13 cellular contexts compared by ENCODE assay signal in the genomic region with DNA sequence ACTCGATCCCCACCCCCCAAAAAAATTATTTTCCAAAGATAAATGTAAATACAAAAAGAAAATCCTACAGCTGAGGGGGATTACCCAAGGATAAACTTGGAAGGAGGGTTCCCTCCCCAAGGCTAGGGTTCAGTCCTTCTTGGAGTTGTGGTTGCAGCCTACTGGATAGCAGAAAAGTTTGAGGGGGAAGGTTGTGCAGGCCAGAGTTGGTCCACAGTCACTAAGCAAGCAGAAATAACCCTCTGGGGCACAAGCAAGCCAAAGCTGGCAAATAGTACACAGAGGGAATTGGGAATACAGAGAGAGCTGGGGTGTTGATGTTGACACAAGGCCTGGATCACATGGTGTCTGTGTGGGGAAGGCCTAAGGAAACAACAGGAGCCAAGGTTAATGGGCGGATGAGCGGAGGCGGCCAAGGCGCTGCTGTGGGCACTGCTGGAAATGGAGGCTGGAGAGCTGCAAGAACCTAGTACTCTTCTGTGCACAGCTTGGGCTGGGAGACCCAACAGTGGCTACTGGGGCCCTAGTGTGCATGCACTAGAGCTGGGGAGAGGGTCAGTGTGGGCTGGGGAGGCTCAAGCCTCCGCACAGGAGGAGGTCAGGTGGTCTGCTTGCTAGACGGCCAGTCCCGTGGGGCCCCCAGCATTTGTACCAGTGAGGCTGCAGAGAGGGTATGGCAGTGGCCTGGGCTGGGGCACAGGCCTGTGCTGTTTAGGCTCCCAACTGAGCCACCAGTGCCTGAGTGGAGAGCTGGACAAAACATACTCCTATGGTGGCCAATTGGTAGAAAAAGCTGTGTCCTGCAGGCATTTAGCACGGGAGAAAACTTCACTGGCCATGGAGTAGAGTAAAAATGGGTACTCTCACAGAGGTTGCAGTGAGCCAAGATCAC. TPM values are rescaled to one million over a fixed set of nuclear protein-coding genes. Genes with fewer than 3 reads are reported as not detected.
DNase-seq lines count a peak whose midpoint lies in the region; ATAC-seq, FAIRE-seq and TF ChIP-seq lines count a peak whose summit lies in the region.
"Had no signal": no experiment of that assay in that cellular context is flagged by ENCODE, and none has a peak within 500 bp of the region (broad histone marks: within the 10 kb centered on the region; RNA-seq: fewer than 3 reads in every experiment).

No MANE protein-coding gene starts in this region.

- no peak overlapping the region for H2BK5ac ChIP-seq in H1 (ENCODE audit: low read depth, low read length)

- H3K4me3 ChIP-seq in right atrium auricular region (no peak overlapping the region), H1 (ENCODE audit: extremely low read depth in 1 of 4, insufficient read depth in 2 of 4, low read depth in 3 of 4, low read length in 4 of 4) (no peak overlapping the region), right lobe of liver (no peak overlapping the region), stomach (no peak overlapping the region)
- H3K4me3 ChIP-seq: BLaER1 treated with 17β-estradiol and CSF1 and Interleukin-3, amounts not matched to agents 10 nM and 100 nM; GM23248 had no signal

- CTCF ChIA-PET in H1 (lab: Charles Lee; ENCODE audit: partially characterized antibody) = interaction anchor here (0.6 to 2.4 kb wide), 14 partner anchors 8 to 235 kb away, joined by 3 to 13 read pairs (median 5); no protein-coding TSS in a partner anchor

- peak overlapping the region; percentile 71; the same call in 1 of the 2 replicates for H4K8ac ChIP-seq in H1 (ENCODE audit: extremely low read depth, insufficient read depth, low read length)

- TF ChIP-seq POLR2A in H1 (IDR thresholded peaks at IDR 0.05; ENCODE audit: control extremely low read depth in 1 of 2, low read depth in 2 of 2, low read length in 2 of 2) (no peak), right lobe of liver (IDR thresholded peaks at IDR 0.05) (no peak), stomach (IDR thresholded peaks at IDR 0.05) (no peak)

- TF ChIP-seq CTCF in right atrium auricular region (IDR thresholded peaks at IDR 0.05) (no peak), H1 (IDR thresholded peaks at IDR 0.05; ENCODE audit: control extremely low read depth in 1 of 3, insufficient read depth in 1 of 3, low read depth in 1 of 3, low read length in 3 of 3) (no peak), right lobe of liver (IDR thresholded peaks at IDR 0.05) (no peak), stomach (IDR thresholded peaks at IDR 0.05) (no peak)

- TF ChIP-seq EP300 in H1 (IDR thresholded peaks at IDR 0.05; ENCODE audit: borderline replicate concordance in 1 of 2, low read depth in 2 of 2, low read length in 2 of 2) = no peak
- no peak for TF ChIP-seq EP300 in stomach (IDR thresholded peaks at IDR 0.05)

- intact Hi-C loops in Right ventricle myocardium inferior (cut with DNase I) (loop anchor here (10.0 kb wide), 1 partner anchor 371 kb away; a partner anchor contains a TSS), right lobe of liver (cut with DNase I) (no loop called here), stomach (cut with DNase I; ENCODE audit: low total_unique reads) (no loop called here)

- H3K9me3 ChIP-seq in right atrium auricular region (no peaks in the 10 kb centered on the region), H1 (ENCODE audit: insufficient read depth in 2 of 2, low read depth in 1 of 2, low read length in 1 of 2) (no peaks in the 10 kb centered on the region; a peak in 1 of 4 replicates), right lobe of liver (no peaks in the 10 kb centered on the region), stomach (peaks cover 0 to 7% (median 4%) of the 10 kb centered on the region in 4 donors)

- H2BK120ac ChIP-seq in H1 (replicated peaks; ENCODE audit: low read depth, low read length) = no peak overlapping the region

- no peak overlapping the region for H3K23ac ChIP-seq in H1 (ENCODE audit: insufficient read length)

- 0 out of 2 replicates have a peak overlapping the region, but pooled peaks have one; percentile 9 for H2AK5ac ChIP-seq in H1 (ENCODE audit: low read depth, low read length)

- H4K91ac ChIP-seq in H1 (replicated peaks; ENCODE audit: insufficient read length, low read length) = no peak overlapping the region

- no peak overlapping the region for H3K56ac ChIP-seq in H1 (replicated peaks; ENCODE audit: insufficient read length, low read depth, low read length)

- H3K4ac ChIP-seq in H1 (replicated peaks; ENCODE audit: insufficient read length, low read depth, low read length) = no peak overlapping the region

- H3K9ac ChIP-seq in H1 (replicated peaks in 1 of 4; ENCODE audit: extremely low read depth in 1 of 4, low read depth in 3 of 4, low read length in 3 of 4) = no peak overlapping the region
- H3K9ac ChIP-seq: BLaER1 treated with 17β-estradiol and CSF1 and Interleukin-3, amounts not matched to agents 10 nM and 100 nM; GM23248 had no signal

- H2AFZ ChIP-seq in H1 (ENCODE audit: low read length) = no peak overlapping the region
- H2AFZ ChIP-seq: GM23248 had no signal

- H3K27ac ChIP-seq in right atrium auricular region (no peak overlapping the region), H1 (ENCODE audit: low read depth, low read length) (no peak overlapping the region), right lobe of liver (peak overlapping the region in 2 of 3 donors; percentile 58 to 62), stomach (peak overlapping the region in 3 of 5 donors; percentile 5 to 31 (median 21))
- H3K27ac ChIP-seq: 22Rv1; BLaER1 treated with 17β-estradiol and CSF1 and Interleukin-3, amounts not matched to agents 10 nM and 100 nM; GM23248 had no signal

- H4K20me1 ChIP-seq in H1 (replicated peaks in 1 of 2; ENCODE audit: control insufficient read depth in 1 of 2, insufficient read depth in 2 of 2, low read length in 2 of 2) = no peaks in the 10 kb centered on the region
- H4K20me1 ChIP-seq: BLaER1 treated with 17β-estradiol and CSF1 and Interleukin-3, amounts not matched to agents 10 nM and 100 nM had no signal

- no peak overlapping the region for H3K18ac ChIP-seq in H1 (ENCODE audit: extremely low read depth, low read length)

- H3K14ac ChIP-seq in H1 (ENCODE audit: insufficient read length) = no peak overlapping the region

- H3K4me1 ChIP-seq in right atrium auricular region (no peaks in the 10 kb centered on the region), H1 (replicated peaks in 1 of 4; ENCODE audit: control insufficient read depth in 3 of 4, insufficient read depth in 4 of 4, low read length in 3 of 4) (no peaks in the 10 kb centered on the region), right lobe of liver (peaks cover 0 to 16% (median 5%) of the 10 kb centered on the region in 4 donors), stomach (peaks cover 0 to 11% (median 6%) of the 10 kb centered on the region in 4 donors)

- no peaks in the 10 kb centered on the region for H3K27me3 ChIP-seq in right atrium auricular region
- H3K27me3 ChIP-seq in H1 (replicated peaks in 1 of 4; ENCODE audit: control insufficient read depth in 3 of 4, extremely low read depth in 1 of 4, insufficient read depth in 3 of 4, low read length in 3 of 4) = no peaks in the 10 kb centered on the region; a peak in 1 of 7 replicates
- H3K27me3 ChIP-seq in right lobe of liver = no peaks in the 10 kb centered on the region
- H3K27me3 ChIP-seq in stomach = no peaks in the 10 kb centered on the region
- H3K27me3 ChIP-seq: BLaER1 treated with 17β-estradiol and CSF1 and Interleukin-3, amounts not matched to agents 10 nM and 100 nM had no signal

- WGBS in H1 (ENCODE audit: extremely low coverage in 1 of 2, insufficient coverage in 1 of 2, insufficient read length in 1 of 2, insufficient replicate concordance in 2 of 2, low coverage in 1 of 2, low lambda C conversion rate in 2 of 2, missing lambda C conversion rate in 1 of 2), 2 experiments = 92% methylated on average over 9 of the region's 9 CpGs; no CpG with 5 or more reads in 1 of the 2 experiments
- 70% methylated on average over 5 of the region's 9 CpGs for WGBS in right lobe of liver (ENCODE audit: insufficient coverage, low coverage, low lambda C conversion rate, missing lambda C conversion rate)
- WGBS in stomach, 5 donors = 78 to 87% (median 81%) methylated on average over 9 of the region's 9 CpGs

- peak; percentile 42 for ATAC-seq in Right ventricle myocardium inferior
- ATAC-seq in right lobe of liver = peak; percentile 89 to 96 (median 94)

- H3K4me2 ChIP-seq in H1 (ENCODE audit: insufficient read depth in 1 of 2, low read depth in 2 of 2, low read length in 2 of 2) = no peak overlapping the region
- H3K4me2 ChIP-seq: BLaER1 treated with 17β-estradiol and CSF1 and Interleukin-3, amounts not matched to agents 10 nM and 100 nM had no signal

- no peak overlapping the region for H2BK12ac ChIP-seq in H1 (ENCODE audit: low read depth, low read length)

- H3K23me2 ChIP-seq in H1 (ENCODE audit: low read depth, low read length) = peaks cover 2% of the 10 kb centered on the region; the same call in 1 of the 2 replicates

- no peaks in the 10 kb centered on the region for H3K79me2 ChIP-seq in H1 (ENCODE audit: control insufficient read depth in 1 of 2, insufficient read depth in 2 of 2, low read length in 2 of 2)

- POLR2A ChIA-PET in H1 (lab: Charles Lee; ENCODE audit: partially characterized antibody) = interaction anchor here (1.0 to 2.5 kb wide), 2 partner anchors 9 to 12 kb away, joined by 4 to 25 read pairs; no protein-coding TSS in a partner anchor

- FAIRE-seq in H1 (lab: Jason Lieb, UNC) = no peak
- FAIRE-seq: GM18507 had no signal

- no peaks in the 10 kb centered on the region for H3K79me1 ChIP-seq in H1 (ENCODE audit: low read depth, low read length)

- DNase-seq in Right ventricle myocardium inferior (ENCODE audit: missing footprints) (no peak), right atrium auricular region (ENCODE audit: low spot score) (no peak), H1 (ENCODE audit: low read depth in 1 of 2, low spot score in 2 of 2) (no peak), right lobe of liver (peak; percentile 28 to 75 (median 74)), stomach (peak; percentile 48), NCI-H146 treated with DMSO at 0.1 percent for 48 hours (lab: John Stamatoyannopoulos, UW; ENCODE audit: unreplicated experiment) (no peak), NCI-H1930 (lab: John Stamatoyannopoulos, UW) (no peak), KG1 (lab: John Stamatoyannopoulos, UW) (no peak)
- DNase-seq: ACHN, GM23248 had no signal

- peaks cover 4% of the 10 kb centered on the region for H3K36me3 ChIP-seq in right atrium auricular region
- no peaks in the 10 kb centered on the region for H3K36me3 ChIP-seq in H1 (ENCODE audit: control insufficient read depth in 2 of 4, insufficient read depth in 4 of 4, low read length in 3 of 4)
- no peaks in the 10 kb centered on the region for H3K36me3 ChIP-seq in right lobe of liver
- peaks cover 0 to 15% (median 13%) of the 10 kb centered on the region in 4 donors for H3K36me3 ChIP-seq in stomach

- TF ChIP-seq RAD21 in H1 (IDR thresholded peaks at IDR 0.05 in 1 of 2, conservative IDR thresholded peaks at IDR 0.05 in 1 of 2; ENCODE audit: low read depth in 2 of 2, low read length in 2 of 2) = no peak

- H2BK20ac ChIP-seq in H1 (ENCODE audit: low read length) = no peak overlapping the region

- H2BK15ac ChIP-seq in H1 (ENCODE audit: low read length) = no peak overlapping the region

- H4K5ac ChIP-seq in H1 (ENCODE audit: insufficient read length, low read depth, low read length) = no peak overlapping the region

RNA-seq across cellular contexts. Expression of a gene that starts 5.5 kb away (rescaled TPM):
- total RNA-seq in Right ventricle myocardium inferior (55.7 TPM), right atrium auricular region (100 to 1,000 TPM in 1 of 2 donors, 10 to 100 TPM in 1; 78.7 to 105 TPM), right lobe of liver (100 to 1,000 TPM in 1 of 6 experiments, 10 to 100 TPM in 5; 25.4 to 105 (median 48.1) TPM), stomach (100 to 1,000 TPM in 4 of 5 donors, 10 to 100 TPM in 1; 46.4 to 329 (median 141) TPM)
- 495 and 507 TPM in 2 replicates for total RNA-seq in H1 (2021; fragmentation: NEBNext Ultra II Directional; extraction: Animal tissue kit (Norgen Biotek cat#: 25700))
- polyA plus RNA-seq in H1 (2011; rRNA removed) (589 and 706 TPM in 2 replicates), stomach (100 to 1,000 TPM; 183 to 192 (median 183) TPM)
- polyA plus RNA-seq in H1 (2011; cell fraction: cytosol; rRNA removed) = 598 TPM
- 478 TPM for polyA plus RNA-seq in H1 (2011; cell fraction: nucleus; rRNA removed)
- polyA plus RNA-seq in H1 (2012, experiment 1 of 2) = 338 to 478 TPM (median 412 TPM) in 4 replicates
- polyA plus RNA-seq in H1 (2012, experiment 2 of 2) = 587 TPM
- polyA plus RNA-seq in H1 (2013, experiment 1 of 2) = 510 TPM
- polyA plus RNA-seq in H1 (2013, experiment 2 of 2) = 480 TPM
- polyA minus RNA-seq in H1 (2011; rRNA and poly(A)+ RNA removed) = 119 and 124 TPM in 2 replicates
- polyA minus RNA-seq in H1 (2011; cell fraction: cytosol; rRNA and poly(A)+ RNA removed) = 124 TPM
- polyA minus RNA-seq in H1 (2011; cell fraction: nucleus; rRNA and poly(A)+ RNA removed) = 94.3 TPM

RNA-seq across cellular contexts. Expression of a gene that starts 32.6 kb away (rescaled TPM):
- total RNA-seq in Right ventricle myocardium inferior (5.8 TPM), right atrium auricular region (1 to 10 TPM; 5.1 TPM), right lobe of liver (1 to 10 TPM; 3.9 to 7.3 (median 6.0) TPM), stomach (10 to 100 TPM in 2 of 5 donors, 1 to 10 TPM in 2, under 1 TPM in 1; 0.58 to 14.3 (median 8.5) TPM)
- 3.7 and 5.0 TPM in 2 replicates for total RNA-seq in H1 (2021; fragmentation: NEBNext Ultra II Directional; extraction: Animal tissue kit (Norgen Biotek cat#: 25700))
- polyA plus RNA-seq in H1 (2011; rRNA removed) (1.1 and 1.8 TPM in 2 replicates), stomach (1 to 10 TPM; 3.7 to 4.4 (median 4.4) TPM)
- 1.9 TPM for polyA plus RNA-seq in H1 (2011; cell fraction: cytosol; rRNA removed)
- 2.5 TPM for polyA plus RNA-seq in H1 (2011; cell fraction: nucleus; rRNA removed)
- polyA plus RNA-seq in H1 (2012, experiment 1 of 2) = 3.0 to 4.1 TPM (median 3.4 TPM) in 4 replicates
- polyA plus RNA-seq in H1 (2012, experiment 2 of 2) = 0.39 TPM
- 2.0 TPM for polyA plus RNA-seq in H1 (2013, experiment 1 of 2)
- 2.5 TPM for polyA plus RNA-seq in H1 (2013, experiment 2 of 2)
- polyA minus RNA-seq in H1 (2011; rRNA and poly(A)+ RNA removed) = 6.1 and 9.0 TPM in 2 replicates
- 2.8 TPM for polyA minus RNA-seq in H1 (2011; cell fraction: cytosol; rRNA and poly(A)+ RNA removed)
- polyA minus RNA-seq in H1 (2011; cell fraction: nucleus; rRNA and poly(A)+ RNA removed) = 4.1 TPM

Comparison
In these comparisons a context has a peak if more than half of its experiments do, and no peak if none do; other contexts are left out.
1. DNase-seq: peak in right lobe of liver (3 of 3) and stomach (single experiment); none in Right ventricle myocardium inferior (single experiment), right atrium auricular region (single experiment), H1 (0 of 2), NCI-H146 treated with DMSO at 0.1 percent for 48 hours (single experiment), NCI-H1930 (0 of 2) and KG1 (single experiment).
2. H3K27ac ChIP-seq: peak in right lobe of liver (2 of 3) and stomach (3 of 5); none in right atrium auricular region (0 of 2) and H1 (single experiment).